In genomic region chr17:20059728-20060188, GRCh38 we compare ENCODE assay signal across 2 cellular contexts.
TF ChIP-seq lines count a peak whose summit lies in the region.

No MANE protein-coding gene starts in this region.

TF ChIP-seq in IMR-90, 13 proteins besides CTCF, POLR2A, EP300 and RAD21 (continued from another document):
- TF ChIP-seq MXI1 (IDR thresholded peaks at IDR 0.05; ENCODE audit: borderline replicate concordance, low read depth, low read length) = no peak
- no peak for TF ChIP-seq FOS (IDR thresholded peaks at IDR 0.05; ENCODE audit: low read depth, low read length)
- TF ChIP-seq, protein P1, sequence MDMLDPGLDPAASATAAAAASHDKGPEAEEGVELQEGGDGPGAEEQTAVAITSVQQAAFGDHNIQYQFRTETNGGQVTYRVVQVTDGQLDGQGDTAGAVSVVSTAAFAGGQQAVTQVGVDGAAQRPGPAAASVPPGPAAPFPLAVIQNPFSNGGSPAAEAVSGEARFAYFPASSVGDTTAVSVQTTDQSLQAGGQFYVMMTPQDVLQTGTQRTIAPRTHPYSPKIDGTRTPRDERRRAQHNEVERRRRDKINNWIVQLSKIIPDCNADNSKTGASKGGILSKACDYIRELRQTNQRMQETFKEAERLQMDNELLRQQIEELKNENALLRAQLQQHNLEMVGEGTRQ (IDR thresholded peaks at IDR 0.05; ENCODE audit: low read depth, low read length) = no peak
- TF ChIP-seq RFX5 (IDR thresholded peaks at IDR 0.05; ENCODE audit: low read depth, low read length) = no peak
- TF ChIP-seq BHLHE40 (IDR thresholded peaks at IDR 0.05; ENCODE audit: low read depth, low read length) = no peak
- TF ChIP-seq MAZ (IDR thresholded peaks at IDR 0.05; ENCODE audit: borderline replicate concordance, low read depth, low read length) = no peak
- TF ChIP-seq NFE2L2 (IDR thresholded peaks at IDR 0.05; ENCODE audit: low read depth, low read length) = peak; percentile 76
- no peak for TF ChIP-seq CEBPB (IDR thresholded peaks at IDR 0.05; ENCODE audit: low read depth, low read length)
- TF ChIP-seq RCOR1 (IDR thresholded peaks at IDR 0.05; ENCODE audit: insufficient replicate concordance, low read length) = no peak
- TF ChIP-seq ELK1 (IDR thresholded peaks at IDR 0.05; ENCODE audit: borderline replicate concordance, low read depth, low read length) = no peak

TF ChIP-seq in WTC11, 78 proteins besides CTCF, POLR2A, EP300 and RAD21:
- no peak for TF ChIP-seq USF1 (CRISPR knock-in tag; IDR thresholded peaks at IDR 0.05)
- TF ChIP-seq, protein P2, sequence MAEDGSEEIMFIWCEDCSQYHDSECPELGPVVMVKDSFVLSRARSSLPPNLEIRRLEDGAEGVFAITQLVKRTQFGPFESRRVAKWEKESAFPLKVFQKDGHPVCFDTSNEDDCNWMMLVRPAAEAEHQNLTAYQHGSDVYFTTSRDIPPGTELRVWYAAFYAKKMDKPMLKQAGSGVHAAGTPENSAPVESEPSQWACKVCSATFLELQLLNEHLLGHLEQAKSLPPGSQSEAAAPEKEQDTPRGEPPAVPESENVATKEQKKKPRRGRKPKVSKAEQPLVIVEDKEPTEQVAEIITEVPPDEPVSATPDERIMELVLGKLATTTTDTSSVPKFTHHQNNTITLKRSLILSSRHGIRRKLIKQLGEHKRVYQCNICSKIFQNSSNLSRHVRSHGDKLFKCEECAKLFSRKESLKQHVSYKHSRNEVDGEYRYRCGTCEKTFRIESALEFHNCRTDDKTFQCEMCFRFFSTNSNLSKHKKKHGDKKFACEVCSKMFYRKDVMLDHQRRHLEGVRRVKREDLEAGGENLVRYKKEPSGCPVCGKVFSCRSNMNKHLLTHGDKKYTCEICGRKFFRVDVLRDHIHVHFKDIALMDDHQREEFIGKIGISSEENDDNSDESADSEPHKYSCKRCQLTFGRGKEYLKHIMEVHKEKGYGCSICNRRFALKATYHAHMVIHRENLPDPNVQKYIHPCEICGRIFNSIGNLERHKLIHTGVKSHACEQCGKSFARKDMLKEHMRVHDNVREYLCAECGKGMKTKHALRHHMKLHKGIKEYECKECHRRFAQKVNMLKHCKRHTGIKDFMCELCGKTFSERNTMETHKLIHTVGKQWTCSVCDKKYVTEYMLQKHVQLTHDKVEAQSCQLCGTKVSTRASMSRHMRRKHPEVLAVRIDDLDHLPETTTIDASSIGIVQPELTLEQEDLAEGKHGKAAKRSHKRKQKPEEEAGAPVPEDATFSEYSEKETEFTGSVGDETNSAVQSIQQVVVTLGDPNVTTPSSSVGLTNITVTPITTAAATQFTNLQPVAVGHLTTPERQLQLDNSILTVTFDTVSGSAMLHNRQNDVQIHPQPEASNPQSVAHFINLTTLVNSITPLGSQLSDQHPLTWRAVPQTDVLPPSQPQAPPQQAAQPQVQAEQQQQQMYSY (CRISPR knock-in tag; IDR thresholded peaks at IDR 0.05) = no peak
- TF ChIP-seq, protein P3, sequence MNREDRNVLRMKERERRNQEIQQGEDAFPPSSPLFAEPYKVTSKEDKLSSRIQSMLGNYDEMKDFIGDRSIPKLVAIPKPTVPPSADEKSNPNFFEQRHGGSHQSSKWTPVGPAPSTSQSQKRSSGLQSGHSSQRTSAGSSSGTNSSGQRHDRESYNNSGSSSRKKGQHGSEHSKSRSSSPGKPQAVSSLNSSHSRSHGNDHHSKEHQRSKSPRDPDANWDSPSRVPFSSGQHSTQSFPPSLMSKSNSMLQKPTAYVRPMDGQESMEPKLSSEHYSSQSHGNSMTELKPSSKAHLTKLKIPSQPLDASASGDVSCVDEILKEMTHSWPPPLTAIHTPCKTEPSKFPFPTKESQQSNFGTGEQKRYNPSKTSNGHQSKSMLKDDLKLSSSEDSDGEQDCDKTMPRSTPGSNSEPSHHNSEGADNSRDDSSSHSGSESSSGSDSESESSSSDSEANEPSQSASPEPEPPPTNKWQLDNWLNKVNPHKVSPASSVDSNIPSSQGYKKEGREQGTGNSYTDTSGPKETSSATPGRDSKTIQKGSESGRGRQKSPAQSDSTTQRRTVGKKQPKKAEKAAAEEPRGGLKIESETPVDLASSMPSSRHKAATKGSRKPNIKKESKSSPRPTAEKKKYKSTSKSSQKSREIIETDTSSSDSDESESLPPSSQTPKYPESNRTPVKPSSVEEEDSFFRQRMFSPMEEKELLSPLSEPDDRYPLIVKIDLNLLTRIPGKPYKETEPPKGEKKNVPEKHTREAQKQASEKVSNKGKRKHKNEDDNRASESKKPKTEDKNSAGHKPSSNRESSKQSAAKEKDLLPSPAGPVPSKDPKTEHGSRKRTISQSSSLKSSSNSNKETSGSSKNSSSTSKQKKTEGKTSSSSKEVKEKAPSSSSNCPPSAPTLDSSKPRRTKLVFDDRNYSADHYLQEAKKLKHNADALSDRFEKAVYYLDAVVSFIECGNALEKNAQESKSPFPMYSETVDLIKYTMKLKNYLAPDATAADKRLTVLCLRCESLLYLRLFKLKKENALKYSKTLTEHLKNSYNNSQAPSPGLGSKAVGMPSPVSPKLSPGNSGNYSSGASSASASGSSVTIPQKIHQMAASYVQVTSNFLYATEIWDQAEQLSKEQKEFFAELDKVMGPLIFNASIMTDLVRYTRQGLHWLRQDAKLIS (CRISPR knock-in tag; IDR thresholded peaks at IDR 0.05; ENCODE audit: borderline replicate concordance) = no peak
- no peak for TF ChIP-seq NR1H2 (CRISPR knock-in tag; IDR thresholded peaks at IDR 0.05)
- no peak for TF ChIP-seq JUN (CRISPR knock-in tag; IDR thresholded peaks at IDR 0.05)
- no peak for TF ChIP-seq MLX (CRISPR knock-in tag; IDR thresholded peaks at IDR 0.05)
- no peak for TF ChIP-seq EMX1 (CRISPR knock-in tag; IDR thresholded peaks at IDR 0.05)
- TF ChIP-seq, protein P4, sequence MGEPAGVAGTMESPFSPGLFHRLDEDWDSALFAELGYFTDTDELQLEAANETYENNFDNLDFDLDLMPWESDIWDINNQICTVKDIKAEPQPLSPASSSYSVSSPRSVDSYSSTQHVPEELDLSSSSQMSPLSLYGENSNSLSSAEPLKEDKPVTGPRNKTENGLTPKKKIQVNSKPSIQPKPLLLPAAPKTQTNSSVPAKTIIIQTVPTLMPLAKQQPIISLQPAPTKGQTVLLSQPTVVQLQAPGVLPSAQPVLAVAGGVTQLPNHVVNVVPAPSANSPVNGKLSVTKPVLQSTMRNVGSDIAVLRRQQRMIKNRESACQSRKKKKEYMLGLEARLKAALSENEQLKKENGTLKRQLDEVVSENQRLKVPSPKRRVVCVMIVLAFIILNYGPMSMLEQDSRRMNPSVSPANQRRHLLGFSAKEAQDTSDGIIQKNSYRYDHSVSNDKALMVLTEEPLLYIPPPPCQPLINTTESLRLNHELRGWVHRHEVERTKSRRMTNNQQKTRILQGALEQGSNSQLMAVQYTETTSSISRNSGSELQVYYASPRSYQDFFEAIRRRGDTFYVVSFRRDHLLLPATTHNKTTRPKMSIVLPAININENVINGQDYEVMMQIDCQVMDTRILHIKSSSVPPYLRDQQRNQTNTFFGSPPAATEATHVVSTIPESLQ (CRISPR knock-in tag; IDR thresholded peaks at IDR 0.05) = no peak
- TF ChIP-seq PRRX2 (CRISPR knock-in tag; IDR thresholded peaks at IDR 0.05) = no peak
- no peak for TF ChIP-seq ZNF671 (CRISPR knock-in tag; IDR thresholded peaks at IDR 0.05)
- TF ChIP-seq OVOL2 (CRISPR knock-in tag; IDR thresholded peaks at IDR 0.05; ENCODE audit: borderline replicate concordance) = no peak
- TF ChIP-seq, protein P5, sequence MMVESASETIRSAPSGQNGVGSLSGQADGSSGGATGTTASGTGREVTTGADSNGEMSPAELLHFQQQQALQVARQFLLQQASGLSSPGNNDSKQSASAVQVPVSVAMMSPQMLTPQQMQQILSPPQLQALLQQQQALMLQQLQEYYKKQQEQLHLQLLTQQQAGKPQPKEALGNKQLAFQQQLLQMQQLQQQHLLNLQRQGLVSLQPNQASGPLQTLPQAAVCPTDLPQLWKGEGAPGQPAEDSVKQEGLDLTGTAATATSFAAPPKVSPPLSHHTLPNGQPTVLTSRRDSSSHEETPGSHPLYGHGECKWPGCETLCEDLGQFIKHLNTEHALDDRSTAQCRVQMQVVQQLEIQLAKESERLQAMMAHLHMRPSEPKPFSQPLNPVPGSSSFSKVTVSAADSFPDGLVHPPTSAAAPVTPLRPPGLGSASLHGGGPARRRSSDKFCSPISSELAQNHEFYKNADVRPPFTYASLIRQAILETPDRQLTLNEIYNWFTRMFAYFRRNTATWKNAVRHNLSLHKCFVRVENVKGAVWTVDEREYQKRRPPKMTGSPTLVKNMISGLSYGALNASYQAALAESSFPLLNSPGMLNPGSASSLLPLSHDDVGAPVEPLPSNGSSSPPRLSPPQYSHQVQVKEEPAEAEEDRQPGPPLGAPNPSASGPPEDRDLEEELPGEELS (CRISPR knock-in tag; IDR thresholded peaks at IDR 0.05) = no peak
- TF ChIP-seq, protein P6, sequence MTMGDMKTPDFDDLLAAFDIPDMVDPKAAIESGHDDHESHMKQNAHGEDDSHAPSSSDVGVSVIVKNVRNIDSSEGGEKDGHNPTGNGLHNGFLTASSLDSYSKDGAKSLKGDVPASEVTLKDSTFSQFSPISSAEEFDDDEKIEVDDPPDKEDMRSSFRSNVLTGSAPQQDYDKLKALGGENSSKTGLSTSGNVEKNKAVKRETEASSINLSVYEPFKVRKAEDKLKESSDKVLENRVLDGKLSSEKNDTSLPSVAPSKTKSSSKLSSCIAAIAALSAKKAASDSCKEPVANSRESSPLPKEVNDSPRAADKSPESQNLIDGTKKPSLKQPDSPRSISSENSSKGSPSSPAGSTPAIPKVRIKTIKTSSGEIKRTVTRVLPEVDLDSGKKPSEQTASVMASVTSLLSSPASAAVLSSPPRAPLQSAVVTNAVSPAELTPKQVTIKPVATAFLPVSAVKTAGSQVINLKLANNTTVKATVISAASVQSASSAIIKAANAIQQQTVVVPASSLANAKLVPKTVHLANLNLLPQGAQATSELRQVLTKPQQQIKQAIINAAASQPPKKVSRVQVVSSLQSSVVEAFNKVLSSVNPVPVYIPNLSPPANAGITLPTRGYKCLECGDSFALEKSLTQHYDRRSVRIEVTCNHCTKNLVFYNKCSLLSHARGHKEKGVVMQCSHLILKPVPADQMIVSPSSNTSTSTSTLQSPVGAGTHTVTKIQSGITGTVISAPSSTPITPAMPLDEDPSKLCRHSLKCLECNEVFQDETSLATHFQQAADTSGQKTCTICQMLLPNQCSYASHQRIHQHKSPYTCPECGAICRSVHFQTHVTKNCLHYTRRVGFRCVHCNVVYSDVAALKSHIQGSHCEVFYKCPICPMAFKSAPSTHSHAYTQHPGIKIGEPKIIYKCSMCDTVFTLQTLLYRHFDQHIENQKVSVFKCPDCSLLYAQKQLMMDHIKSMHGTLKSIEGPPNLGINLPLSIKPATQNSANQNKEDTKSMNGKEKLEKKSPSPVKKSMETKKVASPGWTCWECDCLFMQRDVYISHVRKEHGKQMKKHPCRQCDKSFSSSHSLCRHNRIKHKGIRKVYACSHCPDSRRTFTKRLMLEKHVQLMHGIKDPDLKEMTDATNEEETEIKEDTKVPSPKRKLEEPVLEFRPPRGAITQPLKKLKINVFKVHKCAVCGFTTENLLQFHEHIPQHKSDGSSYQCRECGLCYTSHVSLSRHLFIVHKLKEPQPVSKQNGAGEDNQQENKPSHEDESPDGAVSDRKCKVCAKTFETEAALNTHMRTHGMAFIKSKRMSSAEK (CRISPR knock-in tag; IDR thresholded peaks at IDR 0.05; ENCODE audit: borderline replicate concordance) = no peak
- no peak for TF ChIP-seq FOXK1 (CRISPR knock-in tag; IDR thresholded peaks at IDR 0.05)
- no peak for TF ChIP-seq TCF7 (CRISPR knock-in tag; IDR thresholded peaks at IDR 0.05; ENCODE audit: low read depth)
TF ChIP-seq in WTC11: peak in this region for 0.
